9 cellular contexts compared by ENCODE assay signal in the genomic region with DNA sequence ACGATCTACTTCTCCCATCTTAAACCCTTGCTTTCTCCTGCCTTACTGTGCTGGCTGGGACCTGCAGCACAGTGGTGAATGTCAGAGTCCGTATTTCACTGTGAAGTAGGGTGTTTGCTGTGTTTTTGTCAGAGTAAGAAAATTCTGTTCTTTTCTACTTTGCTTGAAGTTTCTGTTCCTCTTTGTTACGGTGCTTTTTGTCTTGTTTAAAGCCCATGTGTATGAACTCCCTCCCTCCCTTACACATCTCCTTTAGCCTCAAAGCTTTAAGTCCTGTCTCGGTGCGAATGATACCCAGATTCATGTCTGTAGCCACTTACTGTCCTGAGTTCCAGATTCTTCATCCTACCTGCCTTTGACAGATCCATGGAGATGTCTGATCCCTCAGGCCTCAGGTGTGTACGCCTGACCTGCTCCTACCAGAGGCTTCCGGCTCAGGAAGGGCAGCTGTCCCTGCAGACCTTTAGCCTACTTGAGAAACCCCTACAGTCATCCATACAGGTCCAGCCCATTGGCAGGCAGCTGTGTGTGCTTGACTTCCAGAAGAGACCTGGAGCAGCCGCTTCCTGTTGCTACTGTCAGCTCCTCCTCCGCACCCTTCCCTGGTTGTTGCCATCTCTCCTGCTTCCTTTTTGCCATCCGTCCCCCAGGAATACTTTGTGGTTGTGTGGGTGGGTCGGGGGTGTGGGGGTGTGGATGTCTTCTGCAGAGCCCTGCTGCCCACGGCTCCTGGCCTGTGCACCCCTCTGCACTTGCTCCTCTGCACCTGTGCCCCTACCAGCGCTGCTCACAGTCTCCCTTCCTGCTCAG.
A peak's percentile ranks its signal among the peaks of the same experiment; 100 is the strongest.
DNase-seq lines count a peak whose midpoint lies in the region; ATAC-seq lines count a peak whose summit lies in the region.
"Had no signal": no experiment of that assay in that cellular context is flagged by ENCODE, and none has a peak within 500 bp of the region (broad histone marks: within the 10 kb centered on the region; RNA-seq: fewer than 3 reads in every experiment).

No MANE protein-coding gene starts in this region.

- H3K4me3 Mint-ChIP-seq in activated T-helper 17 cell treated with anti-CD3 and anti-CD28 coated beads, Interleukin-2, amount 50 U/mL, for 72 hours, result no peak overlapping the region

- DNase-seq in kidney tubule cell (ENCODE audit: low spot score) (no peak), H4 (ENCODE audit: low spot score) (no peak), ecto neural progenitor cell (ENCODE audit: low spot score) (no peak), mesenteric fat pad (ENCODE audit: low spot score) (no peak)
- DNase-seq: posterior cingulate gyrus had no signal

- H3K27me3 Mint-ChIP-seq in activated T-helper 17 cell treated with anti-CD3 and anti-CD28 coated beads, Interleukin-2, amount 50 U/mL, for 72 hours, result no peaks in the 10 kb centered on the region

- peaks cover 4% of the 10 kb centered on the region for H3K4me1 Mint-ChIP-seq in activated T-helper 17 cell treated with anti-CD3 and anti-CD28 coated beads, Interleukin-2, amount 50 U/mL, for 72 hours

- ATAC-seq in GM18499 (IDR thresholded peaks at IDR 0.05; ENCODE audit: insufficient read depth, unreplicated experiment) (peak; percentile 59), GM21360 (IDR thresholded peaks at IDR 0.05; ENCODE audit: unreplicated experiment) (peak; percentile 59), HG03196 (IDR thresholded peaks at IDR 0.05; ENCODE audit: unreplicated experiment) (peak; percentile 63)
- no peak for ATAC-seq in activated T-helper 17 cell treated with anti-CD3 and anti-CD28 coated beads, Interleukin-2, amount 50 U/mL, for 72 hours (replicated peaks)

- H3K27ac Mint-ChIP-seq in activated T-helper 17 cell treated with anti-CD3 and anti-CD28 coated beads, Interleukin-2, amount 50 U/mL, for 72 hours, result peak overlapping the region; percentile 21

- H3K9me3 Mint-ChIP-seq in activated T-helper 17 cell treated with anti-CD3 and anti-CD28 coated beads, Interleukin-2, amount 50 U/mL, for 72 hours, result no peaks in the 10 kb centered on the region

- H3K36me3 Mint-ChIP-seq in activated T-helper 17 cell treated with anti-CD3 and anti-CD28 coated beads, Interleukin-2, amount 50 U/mL, for 72 hours (ENCODE audit: low read depth), result peaks cover 90% of the 10 kb centered on the region
